12 cellular contexts compared by ENCODE assay signal in genomic region chrX:155406429-155406828, GRCh38. TPM values are rescaled to one million over a fixed set of nuclear protein-coding genes. Genes with fewer than 3 reads are reported as not detected.
"Had no signal": no experiment of that assay in that cellular context is flagged by ENCODE, and none has a peak within 500 bp of the region (broad histone marks: within the 10 kb centered on the region; RNA-seq: fewer than 3 reads in every experiment).

No MANE protein-coding gene starts in this region.

- FAIRE-seq: H1, H54 had no signal

- H3K4me2 ChIP-seq: GM23338 had no signal

- H3K4me3 ChIP-seq: GM23248, GM23338, HAP-1 had no signal

- H3K9ac ChIP-seq: GM23248 had no signal

- DNase-seq: GM23248, GOT3, H7, H9, HCEC 1CT, HFFc6 had no signal

- H2AFZ ChIP-seq: GM23248, GM23338 had no signal

- H3K27ac ChIP-seq: GM23248 had no signal

- ATAC-seq: GM23338, HCT116 had no signal

- H3K4me1 ChIP-seq: HAP-1 had no signal

- H3K36me3 ChIP-seq: HAP-1 had no signal

RNA-seq across cellular contexts. Expression of gene F8A2, which starts 24.5 kb away (rescaled TPM):
- total RNA-seq: GM23248, GM23338, H1, H4, H7, H9, HFFc6 had no signal
- polyA plus RNA-seq: GM23248, GM23338, H1 had no signal

RNA-seq across cellular contexts. Expression of gene F8A3, which starts 52.0 kb away (rescaled TPM):
- polyA plus RNA-seq: GM23338 had no signal
